In the genomic region with DNA sequence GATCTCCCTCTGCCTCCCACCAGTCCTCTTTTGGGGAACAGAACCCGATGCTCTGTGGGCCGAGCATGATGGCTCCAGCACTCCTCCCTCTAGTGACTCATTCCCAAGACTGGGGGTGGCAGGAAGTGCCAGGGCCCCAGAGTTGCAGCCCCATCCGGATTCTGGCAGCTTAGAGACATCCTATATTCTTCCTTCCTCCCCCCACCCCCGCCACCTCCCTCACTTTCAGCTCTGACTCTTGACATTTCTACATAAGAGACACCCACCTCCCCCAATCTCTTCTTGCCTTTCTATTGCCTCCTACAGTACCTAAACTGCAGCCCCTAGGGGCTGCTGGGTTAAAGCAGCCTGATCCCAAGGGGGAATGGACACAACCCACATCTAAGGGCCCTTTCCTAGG, we compare ENCODE assay signal across 8 cellular contexts. TPM values are rescaled to one million over a fixed set of nuclear protein-coding genes. Genes with fewer than 3 reads are reported as not detected.
A peak's percentile ranks its signal among the peaks of the same experiment; 100 is the strongest.
DNase-seq lines count a peak whose midpoint lies in the region; ATAC-seq and TF ChIP-seq lines count a peak whose summit lies in the region.

No MANE protein-coding gene starts in this region.

- H2BK15ac ChIP-seq in mesenchymal stem cell (ENCODE audit: low read depth, poor library complexity, severe bottlenecking) = peak overlapping the region; percentile 92

- no peak for ATAC-seq in GM21381 (IDR thresholded peaks at IDR 0.05; ENCODE audit: unreplicated experiment)

- no peak for TF ChIP-seq EP300 in suprapubic skin (IDR thresholded peaks at IDR 0.05)

- H3K9me3 ChIP-seq in Loucy (ENCODE audit: insufficient read depth, low read depth, low read length) = no peaks in the 10 kb centered on the region
- no peaks in the 10 kb centered on the region for H3K9me3 ChIP-seq in mesenchymal stem cell (ENCODE audit: control insufficient read depth, low read length)
- no peaks in the 10 kb centered on the region for H3K9me3 ChIP-seq in suprapubic skin

- H3K27me3 ChIP-seq in ACC112 (ENCODE audit: insufficient read depth, low read length) (no peaks in the 10 kb centered on the region), Loucy (ENCODE audit: insufficient read depth, low read length, poor library complexity, severe bottlenecking) (no peaks in the 10 kb centered on the region), mesenchymal stem cell (ENCODE audit: control insufficient read depth in 1 of 2, insufficient read depth in 1 of 2, low read length in 2 of 2) (peaks cover 0 to 7% of the 10 kb centered on the region in 2 experiments), suprapubic skin (no peaks in the 10 kb centered on the region)

- H3K14ac ChIP-seq in mesenchymal stem cell (ENCODE audit: low read length in 2 of 2) = no peak overlapping the region

- WGBS in mesenchymal stem cell = 16% methylated on average over 4 of the region's 4 CpGs
- 21% methylated on average over 4 of the region's 4 CpGs for WGBS in suprapubic skin

- peak overlapping the region; percentile 59 to 79 for H3K18ac ChIP-seq in mesenchymal stem cell (ENCODE audit: low read depth in 1 of 2, low read length in 2 of 2)

- no peaks in the 10 kb centered on the region for H3F3A ChIP-seq in Loucy (ENCODE audit: low read depth)

- no peak overlapping the region for H3K27ac Mint-ChIP-seq in glutamatergic neuron (ENCODE audit: unreplicated experiment)

- H4K8ac ChIP-seq in mesenchymal stem cell (ENCODE audit: low read length) = peak overlapping the region; percentile 98

- peaks cover 6% of the 10 kb centered on the region for H3K36me3 Mint-ChIP-seq in glutamatergic neuron (ENCODE audit: unreplicated experiment)

- peaks cover 14% of the 10 kb centered on the region for H3K4me1 ChIP-seq in ACC112 (ENCODE audit: control insufficient read depth, insufficient read depth, low read length, unreplicated experiment)
- H3K4me1 ChIP-seq in Loucy (ENCODE audit: insufficient read depth, low read length, poor library complexity, severe bottlenecking) = peaks cover 26% of the 10 kb centered on the region
- H3K4me1 ChIP-seq in mesenchymal stem cell (ENCODE audit: control insufficient read depth, insufficient read depth, low read depth, low read length) = peaks cover 3% of the 10 kb centered on the region
- H3K4me1 ChIP-seq in suprapubic skin = peaks cover 6% of the 10 kb centered on the region

- peaks cover 10% of the 10 kb centered on the region for H3K9me3 Mint-ChIP-seq in glutamatergic neuron (ENCODE audit: unreplicated experiment)

- peak overlapping the region; percentile 92 for H4K91ac ChIP-seq in mesenchymal stem cell (ENCODE audit: low read length)

- peaks cover 8% of the 10 kb centered on the region for H3K27me3 Mint-ChIP-seq in glutamatergic neuron (ENCODE audit: unreplicated experiment)

- no peak for TF ChIP-seq POLR2A in suprapubic skin (IDR thresholded peaks at IDR 0.05)

- H3K4me3 ChIP-seq in ACC112 (ENCODE audit: low read depth, low read length) (0 out of 2 replicates have a peak overlapping the region, but pooled peaks have one; percentile 28), Loucy (ENCODE audit: low read length, poor library complexity, severe bottlenecking) (peak overlapping the region; percentile 44), mesenchymal stem cell (ENCODE audit: insufficient read depth in 1 of 2, low read depth in 1 of 2, low read length in 2 of 2) (no peak overlapping the region), suprapubic skin (no peak overlapping the region)

- peak overlapping the region; percentile 64 for H3K27ac ChIP-seq in ACC112 (ENCODE audit: low read depth, low read length)
- no peak overlapping the region for H3K27ac ChIP-seq in mesenchymal stem cell (ENCODE audit: low read length, poor library complexity, severe bottlenecking)
- H3K27ac ChIP-seq in suprapubic skin = no peak overlapping the region

- H2BK12ac ChIP-seq in mesenchymal stem cell (ENCODE audit: low read length in 2 of 2) = peak overlapping the region; percentile 21 to 63

- H3K9me2 ChIP-seq in Loucy (replicated peaks; ENCODE audit: low read depth, low read length) = no peaks in the 10 kb centered on the region

- H3K9ac ChIP-seq in Loucy (ENCODE audit: low read depth, low read length, poor library complexity, severe bottlenecking) (peak overlapping the region; percentile 26), mesenchymal stem cell (ENCODE audit: low read length) (peak overlapping the region; percentile 28)

- DNase-seq in activated T-cell treated with anti-CD3 and anti-CD28 coated beads, Interleukin-2, amount 50 U/mL, for 48 hours = peak; percentile 74 to 78
- DNase-seq in mesenchymal stem cell (peak; percentile 30), cerebellum (ENCODE audit: low spot score) (no peak), glutamatergic neuron (no peak), suprapubic skin (ENCODE audit: low spot score in 2 of 2) (no peak)

- peak overlapping the region; percentile 96 for H2AFZ ChIP-seq in ACC112 (ENCODE audit: low read length, unreplicated experiment)
- peak overlapping the region; percentile 61 for H2AFZ ChIP-seq in Loucy (ENCODE audit: low read length)
- H2AFZ ChIP-seq in mesenchymal stem cell (ENCODE audit: low read depth, low read length) = peak overlapping the region; percentile 91

- no peak overlapping the region for H3K4me3 Mint-ChIP-seq in glutamatergic neuron (ENCODE audit: unreplicated experiment)

- H3K36me3 ChIP-seq in ACC112 (ENCODE audit: insufficient read depth, low read length) (no peaks in the 10 kb centered on the region), Loucy (ENCODE audit: insufficient read depth, low read length) (no peaks in the 10 kb centered on the region), mesenchymal stem cell (ENCODE audit: control insufficient read depth in 1 of 2, insufficient read depth in 2 of 2, low read depth in 1 of 2, low read length in 2 of 2) (no peaks in the 10 kb centered on the region), suprapubic skin (no peaks in the 10 kb centered on the region)

- TF ChIP-seq CTCF in Loucy (conservative IDR thresholded peaks at IDR 0.05; ENCODE audit: low read length) (no peak), glutamatergic neuron (IDR thresholded peaks at IDR 0.05; ENCODE audit: partially characterized antibody, unreplicated experiment) (no peak), suprapubic skin (IDR thresholded peaks at IDR 0.05) (no peak)

- H3K79me2 ChIP-seq in ACC112 (ENCODE audit: control insufficient read depth, insufficient read depth, low read length, unreplicated experiment) (no peaks in the 10 kb centered on the region), Loucy (ENCODE audit: insufficient read depth, low read length) (no peaks in the 10 kb centered on the region)

- peaks cover 10% of the 10 kb centered on the region for H3K4me1 Mint-ChIP-seq in glutamatergic neuron (ENCODE audit: low read depth, unreplicated experiment)

- H3K79me1 ChIP-seq in mesenchymal stem cell (replicated peaks; ENCODE audit: low read length, poor library complexity, severe bottlenecking) = no peaks in the 10 kb centered on the region

- H3K4ac ChIP-seq in mesenchymal stem cell (ENCODE audit: low read depth in 1 of 2, low read length in 2 of 2) = peak overlapping the region; percentile 75 to 88

- no peak overlapping the region for H3K23ac ChIP-seq in mesenchymal stem cell (ENCODE audit: low read length in 2 of 2)

- peak overlapping the region; percentile 27 for H2AK5ac ChIP-seq in mesenchymal stem cell (ENCODE audit: low read length, severe bottlenecking)

- no peaks in the 10 kb centered on the region for H4K20me1 ChIP-seq in Loucy (ENCODE audit: insufficient read depth, low read length, poor library complexity, severe bottlenecking)

- H3K4me2 ChIP-seq in Loucy (ENCODE audit: low read depth, low read length, poor library complexity, severe bottlenecking) (peak overlapping the region; percentile 50), mesenchymal stem cell (ENCODE audit: low read length, poor library complexity, severe bottlenecking) (no peak overlapping the region)

- H2BK5ac ChIP-seq in mesenchymal stem cell (ENCODE audit: low read depth, low read length, poor library complexity, severe bottlenecking) = no peak overlapping the region

- peak overlapping the region; percentile 78 for H2BK120ac ChIP-seq in mesenchymal stem cell (ENCODE audit: low read depth, low read length)

RNA-seq across cellular contexts. Expression of gene MATR3, which starts 47.1 kb away (rescaled TPM):
- 104 TPM for polyA plus RNA-seq in mesenchymal stem cell (2013, experiment 1 of 2)
- polyA plus RNA-seq in mesenchymal stem cell (2013, experiment 2 of 2) = 105 TPM
- total RNA-seq in cerebellum (477 TPM), glutamatergic neuron (ENCODE audit: unreplicated experiment) (372 TPM), suprapubic skin (100 to 1,000 TPM; 115 to 192 (median 129) TPM)

RNA-seq across cellular contexts. Expression of gene SIL1, which starts 48.2 kb away (rescaled TPM):
- polyA plus RNA-seq in mesenchymal stem cell (2013, experiment 1 of 2) = 53.2 TPM
- polyA plus RNA-seq in mesenchymal stem cell (2013, experiment 2 of 2) = 52.4 TPM
- 15.2 TPM for total RNA-seq in cerebellum
- total RNA-seq in glutamatergic neuron (ENCODE audit: unreplicated experiment) = 15.9 TPM
- total RNA-seq in suprapubic skin = 10 to 100 TPM; 38.5 to 54.6 (median 41.7) TPM

Comparison
In these comparisons a context has a peak if more than half of its experiments do, and no peak if none do; other contexts are left out.
1. H3K4me3 ChIP-seq: peak in ACC112 (single experiment) and Loucy (single experiment); none in mesenchymal stem cell (0 of 2) and suprapubic skin (single experiment).
2. DNase-seq: peak in activated T-cell treated with anti-CD3 and anti-CD28 coated beads, Interleukin-2, amount 50 U/mL, for 48 hours (2 of 2) and mesenchymal stem cell (single experiment); none in cerebellum (single experiment), glutamatergic neuron (single experiment) and suprapubic skin (0 of 2).
3. Peak in every context shown above with its lines, with median percentiles within 50 percentile points of each other: H2AFZ ChIP-seq.